ENCODE assay signal across 10 cellular contexts in genomic region chr1:25065246-25066238, GRCh38.
DNase-seq lines count a peak whose midpoint lies in the region; ATAC-seq, FAIRE-seq and TF ChIP-seq lines count a peak whose summit lies in the region.
"Had no signal": no experiment of that assay in that cellular context is flagged by ENCODE, and none has a peak within 500 bp of the region (broad histone marks: within the 10 kb centered on the region; RNA-seq: fewer than 3 reads in every experiment).

No MANE protein-coding gene starts in this region.

- TF ChIP-seq CTCF in AG04449 (IDR thresholded peaks at IDR 0.05; ENCODE audit: insufficient read depth, low read length, missing control alignments) (no peak), astrocyte (IDR thresholded peaks at IDR 0.05; ENCODE audit: insufficient read depth, low read depth, low read length) (no peak), neural crest cell (conservative IDR thresholded peaks at IDR 0.05) (no peak)

- H3K4me1 Mint-ChIP-seq in astrocyte (ENCODE audit: low read depth, unreplicated experiment), result peaks cover 7% of the 10 kb centered on the region
- peaks cover 17% of the 10 kb centered on the region for H3K4me1 Mint-ChIP-seq in neural crest cell
- H3K4me1 Mint-ChIP-seq in activated CD4-positive, alpha-beta T cell treated with anti-CD3 and anti-CD28 coated beads for 36 hours, result peaks cover 18% of the 10 kb centered on the region

- H4K20me1 ChIP-seq in astrocyte (ENCODE audit: insufficient read depth, low read length), result peaks cover 8% of the 10 kb centered on the region

- H3K27ac Mint-ChIP-seq in astrocyte (ENCODE audit: unreplicated experiment), result no peak overlapping the region
- peak overlapping the region; percentile 35 for H3K27ac Mint-ChIP-seq in neural crest cell (ENCODE audit: unreplicated experiment)
- no peak overlapping the region for H3K27ac Mint-ChIP-seq in activated CD4-positive, alpha-beta T cell treated with anti-CD3 and anti-CD28 coated beads for 36 hours

- no peak for FAIRE-seq in astrocyte (lab: Jason Lieb, UNC)

- H3K27me3 Mint-ChIP-seq in astrocyte (ENCODE audit: low read depth, unreplicated experiment) (peaks cover 59% of the 10 kb centered on the region), neural crest cell (ENCODE audit: low read depth) (peaks cover 4% of the 10 kb centered on the region)
- H3K27me3 Mint-ChIP-seq in activated CD4-positive, alpha-beta T cell treated with anti-CD3 and anti-CD28 coated beads for 36 hours, result no peaks in the 10 kb centered on the region

- H3K9me3 Mint-ChIP-seq in astrocyte (ENCODE audit: unreplicated experiment), result no peaks in the 10 kb centered on the region
- no peaks in the 10 kb centered on the region for H3K9me3 Mint-ChIP-seq in neural crest cell
- no peaks in the 10 kb centered on the region for H3K9me3 Mint-ChIP-seq in activated CD4-positive, alpha-beta T cell treated with anti-CD3 and anti-CD28 coated beads for 36 hours (ENCODE audit: low read depth)

- H3K4me2 ChIP-seq in astrocyte (ENCODE audit: low read length), result no peak overlapping the region

- H3K9ac ChIP-seq in astrocyte (ENCODE audit: low read length), result no peak overlapping the region

- POLR2A ChIA-PET in AG04449 (lab: Yijun Ruan, JAX), result no interaction called here
- POLR2A ChIA-PET in activated CD4-positive, alpha-beta T cell treated with anti-CD3 and anti-CD28 coated beads for 36 hours (lab: Charles Lee), result interaction anchor here (0.8 kb wide), 1 partner anchor 136 kb away, joined by 3 read pairs; the partner anchor contains the start of gene RUNX3

- no peak overlapping the region for H2AFZ ChIP-seq in astrocyte (ENCODE audit: low read depth, low read length)

- H3K36me3 Mint-ChIP-seq in astrocyte (ENCODE audit: low read depth, unreplicated experiment), result no peaks in the 10 kb centered on the region
- no peaks in the 10 kb centered on the region for H3K36me3 Mint-ChIP-seq in neural crest cell (ENCODE audit: low read depth)
- no peaks in the 10 kb centered on the region for H3K36me3 Mint-ChIP-seq in activated CD4-positive, alpha-beta T cell treated with anti-CD3 and anti-CD28 coated beads for 36 hours (ENCODE audit: low read depth)

- H3K4me3 Mint-ChIP-seq in astrocyte (ENCODE audit: unreplicated experiment) (no peak overlapping the region), neural crest cell (no peak overlapping the region)
- H3K4me3 Mint-ChIP-seq in activated CD4-positive, alpha-beta T cell treated with anti-CD3 and anti-CD28 coated beads for 36 hours, result no peak overlapping the region

- no peaks in the 10 kb centered on the region for H3K79me2 ChIP-seq in astrocyte (ENCODE audit: insufficient read depth, low read length)

- peaks cover 55% of the 10 kb centered on the region for H3K27me3 ChIP-seq in astrocyte (ENCODE audit: insufficient read depth, low read length)

- no peak overlapping the region for H3K27ac ChIP-seq in astrocyte (ENCODE audit: low read depth, low read length)

- H3K4me3 ChIP-seq in AG04449 (ENCODE audit: low read depth, low read length), result peak overlapping the region; percentile 20
- H3K4me3 ChIP-seq in astrocyte (ENCODE audit: insufficient read depth, low read depth, low read length), result no peak overlapping the region

- H3K4me1 ChIP-seq in astrocyte (ENCODE audit: insufficient read depth, low read length), result peaks cover 6% of the 10 kb centered on the region

- intact Hi-C loops in activated CD4-positive, alpha-beta T cell treated with anti-CD3 and anti-CD28 coated beads for 36 hours (cut with DNase I, micrococcal nuclease), result no loop called here

- DNase-seq in AG04449 (ENCODE audit: low read depth, low spot score) (peak; percentile 12), GM03348 (ENCODE audit: low spot score) (peak; percentile 70), astrocyte (ENCODE audit: low read depth) (peak; percentile 54), neural crest cell (ENCODE audit: low read depth, low spot score) (no peak), NCI-H2171 treated with DMSO at 0.1 percent for 48 hours (lab: John Stamatoyannopoulos, UW) (no peak), hepatic stellate cell (ENCODE audit: low spot score) (no peak), NCI-H82 treated with DMSO at 0.1 percent for 48 hours (lab: John Stamatoyannopoulos, UW; ENCODE audit: unreplicated experiment) (no peak)
- DNase-seq in activated CD4-positive, alpha-beta T cell treated with anti-CD3 and anti-CD28 coated beads for 36 hours, result no peak
- DNase-seq: erythroblast, NCI-H2029 treated with DMSO at 0.1 percent for 48 hours had no signal

- CTCF ChIA-PET in AG04449 (lab: Yijun Ruan, JAX), result interaction anchor here (0.7 to 3.0 kb wide), 8 partner anchors 23 to 169 kb away, joined by 3 to 8 read pairs (median 4); no protein-coding TSS in a partner anchor
- CTCF ChIA-PET in activated CD4-positive, alpha-beta T cell treated with anti-CD3 and anti-CD28 coated beads for 36 hours (lab: Charles Lee), result interaction anchor here (0.6 to 1.0 kb wide), 6 partner anchors 14 to 138 kb away, joined by 3 to 4 read pairs (median 3); no protein-coding TSS in a partner anchor

- no peaks in the 10 kb centered on the region for H3K9me3 ChIP-seq in astrocyte (ENCODE audit: insufficient read depth, low read depth, low read length)

- no peaks in the 10 kb centered on the region for H3K36me3 ChIP-seq in astrocyte (ENCODE audit: insufficient read depth, low read length)

- no peak for ATAC-seq in activated CD4-positive, alpha-beta T cell treated with anti-CD3 and anti-CD28 coated beads for 36 hours

Comparison
In these comparisons a context has a peak if more than half of its experiments do, and no peak if none do; other contexts are left out.
1. DNase-seq: peak in AG04449 (single experiment), GM03348 (single experiment) and astrocyte (single experiment); none in neural crest cell (single experiment), NCI-H2171 treated with DMSO at 0.1 percent for 48 hours (single experiment), hepatic stellate cell (single experiment), NCI-H82 treated with DMSO at 0.1 percent for 48 hours (single experiment) and activated CD4-positive, alpha-beta T cell treated with anti-CD3 and anti-CD28 coated beads for 36 hours (single experiment).